In genomic region chr17:69246202-69246601, GRCh38 we compare ENCODE assay signal across 28 cellular contexts.
"Had no signal": no experiment of that assay in that cellular context is flagged by ENCODE, and none has a peak within 500 bp of the region (broad histone marks: within the 10 kb centered on the region; RNA-seq: fewer than 3 reads in every experiment).

No MANE protein-coding gene starts in this region.

- H3K9ac ChIP-seq: neural progenitor cell had no signal

- H3K27me3 ChIP-seq: left lung, neural progenitor cell, neutrophil, ovary, stomach, testis, thyroid gland, transverse colon, upper lobe of left lung had no signal

- H3K4me2 ChIP-seq: neural progenitor cell had no signal

- H3K9me3 ChIP-seq: left lung, neutrophil, ovary, prostate gland, stomach, testis, thyroid gland, transverse colon, upper lobe of left lung had no signal

- H3K36me3 ChIP-seq: left lung, neural progenitor cell, ovary, prostate gland, upper lobe of left lung had no signal

- H3K4me3 ChIP-seq: left lung, lung, neural progenitor cell, ovary, prostate gland, skin epidermis, stomach, testis, thyroid gland, transverse colon, upper lobe of left lung had no signal

- FAIRE-seq: keratinocyte, urothelium cell line had no signal

- DNase-seq: left colon; left lung; naive B cell; natural killer cell; nephron progenitor cell; occipital lobe; ovary; posterior cingulate gyrus; retina; right cardiac atrium; stimulated activated CD4-positive, alpha-beta T cell treated with anti-CD3 and anti-CD28 coated beads, Interleukin-12 subunit alpha, Interleukin-12 subunit beta, amount 100 ng/mL, for 4 hours; stimulated activated CD4-positive, alpha-beta T cell treated with anti-CD3 and anti-CD28 coated beads, Interleukin-15, amount 100 ng/mL, for 24 hours; stimulated activated CD4-positive, alpha-beta T cell treated with anti-CD3 and anti-CD28 coated beads, Interleukin-2, amount 100 ng/mL, for 24 hours; stimulated activated CD4-positive, alpha-beta T cell treated with anti-CD3 and anti-CD28 coated beads, Interleukin-4, amount 100 ng/mL, for 1 hour; stimulated activated naive B cell treated with anti-CD40 and anti-IgM and Interleukin-4, amounts not matched to agents 10 μg/mL and 1 μg/mL and 100 μg/mL, for 72 hours; stimulated activated naive CD8-positive, alpha-beta T cell treated with anti-CD3 and anti-CD28 coated beads, Interleukin-15, Interleukin-2, amounts not matched to agents 100 U/mL and 50 U/mL, for 24 hours; stomach; testis; thyroid gland; transverse colon; upper lobe of left lung had no signal

- H2AFZ ChIP-seq: neural progenitor cell had no signal

- ATAC-seq: stimulated activated naive CD8-positive, alpha-beta T cell treated with anti-CD3 and anti-CD28 coated beads, Interleukin-15, Interleukin-2, amounts not matched to agents 100 U/mL and 50 U/mL, for 24 hours had no signal

- H3K27ac ChIP-seq: left lung, neural progenitor cell, neutrophil, ovary, prostate gland, skin epidermis, testis, thyroid gland, transverse colon, upper lobe of left lung had no signal

- H3K4me1 ChIP-seq: left lung, neural progenitor cell, prostate gland, testis, thyroid gland, transverse colon, upper lobe of left lung had no signal
